Comparison of ENCODE assay signal across 15 cellular contexts in the genomic region with DNA sequence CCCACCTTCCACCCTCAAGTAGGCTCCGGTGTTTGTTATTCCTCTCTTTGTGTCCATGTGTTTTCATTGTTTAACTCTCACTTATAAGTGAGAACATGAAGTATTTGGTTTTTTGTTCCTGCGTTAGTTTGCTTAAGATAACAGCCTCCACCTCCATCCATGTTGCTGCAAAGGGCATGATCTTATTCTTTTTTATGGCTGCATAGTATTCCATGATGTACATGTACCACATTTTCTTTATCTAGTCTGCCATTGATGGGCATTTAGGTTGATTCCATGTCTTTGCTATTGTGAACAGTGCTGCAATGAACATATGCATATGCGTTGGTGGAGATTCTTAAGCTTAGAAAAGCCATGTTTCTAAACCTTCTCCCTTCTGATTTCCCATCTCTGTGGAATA. TPM values are rescaled to one million over a fixed set of nuclear protein-coding genes. Genes with fewer than 3 reads are reported as not detected.
"Had no signal": no experiment of that assay in that cellular context is flagged by ENCODE, and none has a peak within 500 bp of the region (broad histone marks: within the 10 kb centered on the region; RNA-seq: fewer than 3 reads in every experiment).

No MANE protein-coding gene starts in this region.

RNA-seq across cellular contexts. Expression of a gene that starts 44.3 kb away (rescaled TPM):
- total RNA-seq: activated CD4-positive, alpha-beta memory T cell treated with anti-CD3 and anti-CD28 coated beads, Interleukin-2, amount 10 ng/mL, durations not matched to agents 7 days and 5 days; activated CD4-positive, alpha-beta T cell treated with anti-CD3 and anti-CD28 coated beads for 36 hours; activated CD4-positive, alpha-beta T cell treated with anti-CD3 and anti-CD28 coated beads, Interleukin-2, amount 10 ng/mL, durations not matched to agents 7 days and 5 days; activated CD8-positive, alpha-beta memory T cell treated with anti-CD3 and anti-CD28 coated beads, Interleukin-2, amount 10 ng/mL, durations not matched to agents 7 days and 5 days; activated CD8-positive, alpha-beta T cell treated with anti-CD3 and anti-CD28 coated beads, Interleukin-2, amount 10 ng/mL, durations not matched to agents 7 days and 5 days; activated naive CD8-positive, alpha-beta T cell treated with anti-CD3 and anti-CD28 coated beads, Interleukin-2, amount 10 ng/mL, durations not matched to agents 7 days and 5 days; activated T-helper 2 cell treated with anti-CD3 and anti-CD28 coated beads, Interferon-gamma antibody, Interleukin-2, Interleukin-4, amounts not matched to agents 10 μg/mL and 5 μg/mL and 100 μg/mL, durations not matched to agents 14 hours and 24 hours and 36 hours; ascending aorta; cardiac septum; T-cell; T-helper 1 cell treated with Interleukin-12 subunit alpha and Interleukin-12 subunit beta and Interleukin-4 antibody, amounts not matched to agents 30 ng/mL and 1 ng/mL, for 36 hours; T-helper 17 cell; T-helper 2 cell treated with Interferon-gamma antibody and Interleukin-4, amounts not matched to agents 100 ng/mL and 5 ng/mL, for 36 hours; WTC11 had no signal
- polyA plus RNA-seq: adipose tissue had no signal
